ENCODE assay signal across 18 cellular contexts in the genomic region with DNA sequence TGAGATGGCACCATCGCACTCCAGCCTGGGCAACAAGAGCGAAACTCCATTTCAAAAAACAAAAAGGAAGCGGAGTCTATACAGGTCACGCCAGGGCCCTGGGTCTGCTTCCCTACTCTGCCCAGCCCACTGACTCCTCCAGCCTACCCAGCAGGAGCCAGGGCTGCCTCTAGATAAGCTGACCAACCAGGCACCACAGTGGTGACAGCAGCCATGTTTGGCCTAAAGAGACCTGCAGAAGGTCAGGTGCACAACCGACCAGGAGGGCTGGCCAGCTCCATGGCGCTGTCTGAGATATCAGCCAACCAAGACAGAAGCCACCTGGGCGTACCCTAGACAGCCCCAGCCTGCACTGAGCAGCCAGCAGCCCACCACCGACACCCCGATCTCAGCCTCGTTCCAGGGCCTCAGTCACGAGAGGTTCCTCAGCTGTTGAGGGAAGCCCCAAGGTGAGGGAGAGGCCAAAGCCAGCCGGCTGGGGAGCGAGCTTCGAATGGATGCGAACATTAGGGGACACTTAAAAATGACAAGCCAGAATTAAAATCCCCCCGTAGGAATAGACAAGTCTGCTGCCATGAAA. TPM values are rescaled to one million over a fixed set of nuclear protein-coding genes. Genes with fewer than 3 reads are reported as not detected.
DNase-seq lines count a peak whose midpoint lies in the region; ATAC-seq and TF ChIP-seq lines count a peak whose summit lies in the region.
"Had no signal": no experiment of that assay in that cellular context is flagged by ENCODE, and none has a peak within 500 bp of the region (broad histone marks: within the 10 kb centered on the region; RNA-seq: fewer than 3 reads in every experiment).

No MANE protein-coding gene starts in this region.

- H3K36me3 ChIP-seq in IMR-90 (ENCODE audit: control insufficient read depth, insufficient read depth, low read length) (no peaks in the 10 kb centered on the region), lower lobe of right lung (no peaks in the 10 kb centered on the region), suprapubic skin (peaks cover under 1% of the 10 kb centered on the region)

- H3K27ac Mint-ChIP-seq in activated CD8-positive, alpha-beta memory T cell treated with anti-CD3 and anti-CD28 coated beads, Interleukin-2, amount 10 ng/mL, durations not matched to agents 7 days and 5 days: no peak overlapping the region
- H3K27ac Mint-ChIP-seq: CD4-positive, CD25-positive, alpha-beta regulatory T cell had no signal

- no peak for TF ChIP-seq RAD21 in IMR-90 (IDR thresholded peaks at IDR 0.05; ENCODE audit: low read length)

- H3K79me1 ChIP-seq in IMR-90 (ENCODE audit: low read depth in 1 of 2, low read length in 2 of 2): no peaks in the 10 kb centered on the region

- H3K9ac ChIP-seq in IMR-90 (ENCODE audit: low read depth, low read length): no peak overlapping the region

- H2AK5ac ChIP-seq in IMR-90 (ENCODE audit: low read depth, low read length): no peak overlapping the region

- peak; percentile 5 for DNase-seq in activated CD8-positive, alpha-beta memory T cell treated with anti-CD3 and anti-CD28 coated beads, Interleukin-2, amount 50 U/mL, for 4 hours
- DNase-seq in activated CD8-positive, alpha-beta memory T cell treated with anti-CD3 and anti-CD28 coated beads, Interleukin-2, amount 10 ng/mL, durations not matched to agents 7 days and 5 days: no peak
- DNase-seq in IMR-90 (no peak), lower lobe of right lung (peak; percentile 35), suprapubic skin (ENCODE audit: low spot score in 2 of 2) (peak; percentile 44 to 45), NOMO-1 treated with DMSO at 0.1 percent for 48 hours (lab: John Stamatoyannopoulos, UW; ENCODE audit: unreplicated experiment) (no peak), NCI-H524 (lab: John Stamatoyannopoulos, UW) (no peak)
- DNase-seq: 8988T, H9, NCI-H1417 treated with DMSO at 0.1 percent for 48 hours, NCI-H187 treated with DMSO at 0.1 percent for 48 hours, NCI-H226, NCI-H524 treated with DMSO at 0.1 percent for 48 hours, PC-9 had no signal

- no peak for ATAC-seq in activated CD8-positive, alpha-beta memory T cell treated with anti-CD3 and anti-CD28 coated beads, Interleukin-2, amount 10 ng/mL, durations not matched to agents 7 days and 5 days
- ATAC-seq in IMR-90 (ENCODE audit: low read depth) (no peak), lower lobe of right lung (no peak), HG03108 (IDR thresholded peaks at IDR 0.05; ENCODE audit: unreplicated experiment) (no peak)

- H3K4me3 ChIP-seq in IMR-90 (ENCODE audit: insufficient read depth, low read depth, low read length) (no peak overlapping the region), lower lobe of right lung (no peak overlapping the region), suprapubic skin (no peak overlapping the region)
- H3K4me3 ChIP-seq: PC-9 had no signal

- no peak overlapping the region for H3K23ac ChIP-seq in IMR-90 (ENCODE audit: low read depth, low read length)

- intact Hi-C loops in IMR-90 (cut with micrococcal nuclease): no loop called here
- intact Hi-C loops in lower lobe of right lung (cut with DNase I): no loop called here

- H2BK5ac ChIP-seq in IMR-90 (ENCODE audit: low read depth, low read length, poor library complexity, severe bottlenecking): no peak overlapping the region

- H2BK120ac ChIP-seq in IMR-90 (ENCODE audit: low read depth, low read length): no peak overlapping the region

- dilution Hi-C loops in IMR-90 (cut with HindIII; ENCODE audit: low sequenced_read_pairs, unreplicated experiment): no loop called here

- no peak overlapping the region for H3K56ac ChIP-seq in IMR-90 (ENCODE audit: extremely low read depth, insufficient read depth, low read length)

- no peak overlapping the region for H4K91ac ChIP-seq in IMR-90 (ENCODE audit: insufficient read depth, low read depth, low read length)

- 0 out of 2 replicates have a peak, but pooled peaks cover 2% of the 10 kb centered on the region for H3K9me1 ChIP-seq in IMR-90 (ENCODE audit: insufficient read depth, low read length)

- no peak overlapping the region for H4K8ac ChIP-seq in IMR-90 (ENCODE audit: low read depth in 2 of 2, low read length in 2 of 2)

- no peak overlapping the region for H2BK20ac ChIP-seq in IMR-90 (ENCODE audit: low read depth, low read length)

- POLR2A ChIA-PET in IMR-90 (lab: Charles Lee; ENCODE audit: unreplicated experiment): no interaction called here

- no peak overlapping the region for H3K4ac ChIP-seq in IMR-90 (ENCODE audit: low read depth, low read length)

- BruUV-seq in IMR-90 (replicated peaks; lab: Mats Ljungman, UMichigan): no TSS peak

- H3K18ac ChIP-seq in IMR-90 (ENCODE audit: low read depth, low read length): no peak overlapping the region

- H3K9me3 ChIP-seq in IMR-90 (ENCODE audit: control insufficient read depth, insufficient read depth, low read length): no peaks in the 10 kb centered on the region
- no peaks in the 10 kb centered on the region for H3K9me3 ChIP-seq in lower lobe of right lung
- no peaks in the 10 kb centered on the region for H3K9me3 ChIP-seq in suprapubic skin
- H3K9me3 ChIP-seq: Caco-2 had no signal

- in situ Hi-C loops in IMR-90 (cut with MboI; ENCODE audit: low sequenced_read_pairs): no loop called here

- no peaks in the 10 kb centered on the region for H3K27me3 Mint-ChIP-seq in activated CD8-positive, alpha-beta memory T cell treated with anti-CD3 and anti-CD28 coated beads, Interleukin-2, amount 10 ng/mL, durations not matched to agents 7 days and 5 days

- H3K36me3 Mint-ChIP-seq in activated CD8-positive, alpha-beta memory T cell treated with anti-CD3 and anti-CD28 coated beads, Interleukin-2, amount 10 ng/mL, durations not matched to agents 7 days and 5 days: no peaks in the 10 kb centered on the region
- H3K36me3 Mint-ChIP-seq: CD4-positive, CD25-positive, alpha-beta regulatory T cell had no signal

- TF ChIP-seq POLR2A in IMR-90 (IDR thresholded peaks at IDR 0.05; ENCODE audit: low read depth, low read length) (no peak), suprapubic skin (IDR thresholded peaks at IDR 0.05) (no peak)

- no peak for TF ChIP-seq EP300 in suprapubic skin (IDR thresholded peaks at IDR 0.05)

- H3K4me1 Mint-ChIP-seq in activated CD8-positive, alpha-beta memory T cell treated with anti-CD3 and anti-CD28 coated beads, Interleukin-2, amount 10 ng/mL, durations not matched to agents 7 days and 5 days: peaks cover 3% of the 10 kb centered on the region

- H2AFZ ChIP-seq in IMR-90 (replicated peaks; ENCODE audit: low read length, poor library complexity): no peak overlapping the region
- H2AFZ ChIP-seq: PC-9 had no signal

- H3K14ac ChIP-seq in IMR-90 (replicated peaks; ENCODE audit: low read depth, low read length): no peak overlapping the region

- H3K9me3 Mint-ChIP-seq in activated CD8-positive, alpha-beta memory T cell treated with anti-CD3 and anti-CD28 coated beads, Interleukin-2, amount 10 ng/mL, durations not matched to agents 7 days and 5 days (ENCODE audit: low read depth): no peaks in the 10 kb centered on the region
- H3K9me3 Mint-ChIP-seq: CD4-positive, CD25-positive, alpha-beta regulatory T cell; H9 had no signal

- peak overlapping the region; percentile 7 for H2AK9ac ChIP-seq in IMR-90 (replicated peaks; ENCODE audit: low read depth, low read length, poor library complexity)

- H3K27ac ChIP-seq in IMR-90 (ENCODE audit: insufficient read depth, low read length) (no peak overlapping the region), lower lobe of right lung (no peak overlapping the region), suprapubic skin (no peak overlapping the region)
- H3K27ac ChIP-seq: HL-60, PC-9 had no signal

- TF ChIP-seq CTCF in IMR-90 (conservative IDR thresholded peaks at IDR 0.05; ENCODE audit: low read depth, low read length) (no peak), lower lobe of right lung (IDR thresholded peaks at IDR 0.05) (no peak), suprapubic skin (IDR thresholded peaks at IDR 0.05) (no peak)

- H4K5ac ChIP-seq in IMR-90 (ENCODE audit: low read depth, low read length): no peak overlapping the region

- H4K20me1 ChIP-seq in IMR-90 (ENCODE audit: insufficient read depth, low read length): no peaks in the 10 kb centered on the region

- no peak overlapping the region for H3K4me3 Mint-ChIP-seq in activated CD8-positive, alpha-beta memory T cell treated with anti-CD3 and anti-CD28 coated beads, Interleukin-2, amount 10 ng/mL, durations not matched to agents 7 days and 5 days
- H3K4me3 Mint-ChIP-seq: CD4-positive, CD25-positive, alpha-beta regulatory T cell; H9 had no signal

- H3K27me3 ChIP-seq in IMR-90 (ENCODE audit: control insufficient read depth, insufficient read depth, low read length) (no peaks in the 10 kb centered on the region), lower lobe of right lung (ENCODE audit: low read depth) (no peaks in the 10 kb centered on the region), suprapubic skin (no peaks in the 10 kb centered on the region)

- H2BK15ac ChIP-seq in IMR-90 (ENCODE audit: low read depth, low read length): no peak overlapping the region

- 83% methylated on average over 7 of the region's 16 CpGs; no CpG with 5 or more reads in 1 of the 2 experiments for WGBS in IMR-90 (ENCODE audit: extremely low coverage in 2 of 2, insufficient read length in 1 of 2), 2 experiments
- 95% methylated on average over 9 of the region's 16 CpGs for WGBS in suprapubic skin

- CTCF ChIA-PET in activated CD8-positive, alpha-beta memory T cell treated with anti-CD3 and anti-CD28 coated beads, Interleukin-2, amount 10 ng/mL, durations not matched to agents 7 days and 5 days (lab: Charles Lee): interaction anchor here (1.2 to 1.4 kb wide), 2 partner anchors 8 to 11 kb away, joined by 3 to 7 read pairs; no protein-coding TSS in a partner anchor
- CTCF ChIA-PET in IMR-90 (lab: Yijun Ruan, JAX): no interaction called here

- H3K4me1 ChIP-seq in IMR-90 (ENCODE audit: control insufficient read depth, insufficient read depth, low read length) (no peaks in the 10 kb centered on the region), lower lobe of right lung (peaks cover 21% of the 10 kb centered on the region), suprapubic skin (peaks cover 7% of the 10 kb centered on the region)
- H3K4me1 ChIP-seq: Caco-2 had no signal

- H3K4me2 ChIP-seq in IMR-90 (ENCODE audit: low read depth, low read length): no peak overlapping the region
- H3K4me2 ChIP-seq: PC-9 had no signal

RNA-seq across cellular contexts. Expression of gene PWWP2B, which starts 24.4 kb away (rescaled TPM):
- 10 to 100 TPM in 1 of 2 experiments, 1 to 10 TPM in 1; 6.9 to 12.8 TPM for total RNA-seq in activated CD8-positive, alpha-beta memory T cell treated with anti-CD3 and anti-CD28 coated beads, Interleukin-2, amount 10 ng/mL, durations not matched to agents 7 days and 5 days
- total RNA-seq in IMR-90 (2012; rRNA removed) (1.9 and 2.2 TPM in 2 replicates), lower lobe of right lung (25.2 TPM), suprapubic skin (10 to 100 TPM; 15.2 to 19.4 (median 18.3) TPM)
- polyA plus RNA-seq in IMR-90 (2012; rRNA removed): 1.7 and 2.1 TPM in 2 replicates
- polyA plus RNA-seq in IMR-90 (2012; cell fraction: cytosol; rRNA removed): 2.2 and 3.6 TPM in 2 replicates
- polyA plus RNA-seq in IMR-90 (2012; cell fraction: nucleus; rRNA removed; ENCODE audit: low replicate concordance): 1.8 and 4.6 TPM in 2 replicates

RNA-seq across cellular contexts. Expression of gene LRRC27, which starts 40.6 kb away (rescaled TPM):
- 1 to 10 TPM; 5.4 to 5.8 TPM for total RNA-seq in activated CD8-positive, alpha-beta memory T cell treated with anti-CD3 and anti-CD28 coated beads, Interleukin-2, amount 10 ng/mL, durations not matched to agents 7 days and 5 days
- total RNA-seq in IMR-90 (2012; rRNA removed) (3.6 and 3.8 TPM in 2 replicates), lower lobe of right lung (15.5 TPM), suprapubic skin (10 to 100 TPM in 1 of 4 donors, 1 to 10 TPM in 3; 6.6 to 13.1 (median 7.1) TPM)
- 5.0 and 5.3 TPM in 2 replicates for polyA plus RNA-seq in IMR-90 (2012; rRNA removed)
- 2.7 and 5.5 TPM in 2 replicates for polyA plus RNA-seq in IMR-90 (2012; cell fraction: cytosol; rRNA removed)
- 30.8 and 31.9 TPM in 2 replicates for polyA plus RNA-seq in IMR-90 (2012; cell fraction: nucleus; rRNA removed; ENCODE audit: low replicate concordance)

Comparison
In these comparisons a context has a peak if more than half of its experiments do, and no peak if none do; other contexts are left out.
1. DNase-seq: peak in activated CD8-positive, alpha-beta memory T cell treated with anti-CD3 and anti-CD28 coated beads, Interleukin-2, amount 50 U/mL, for 4 hours (single experiment), lower lobe of right lung (single experiment) and suprapubic skin (2 of 2); none in activated CD8-positive, alpha-beta memory T cell treated with anti-CD3 and anti-CD28 coated beads, Interleukin-2, amount 10 ng/mL, durations not matched to agents 7 days and 5 days (single experiment), IMR-90 (single experiment), NOMO-1 treated with DMSO at 0.1 percent for 48 hours (single experiment) and NCI-H524 (0 of 2).